8 cellular contexts compared by ENCODE assay signal in the genomic region with DNA sequence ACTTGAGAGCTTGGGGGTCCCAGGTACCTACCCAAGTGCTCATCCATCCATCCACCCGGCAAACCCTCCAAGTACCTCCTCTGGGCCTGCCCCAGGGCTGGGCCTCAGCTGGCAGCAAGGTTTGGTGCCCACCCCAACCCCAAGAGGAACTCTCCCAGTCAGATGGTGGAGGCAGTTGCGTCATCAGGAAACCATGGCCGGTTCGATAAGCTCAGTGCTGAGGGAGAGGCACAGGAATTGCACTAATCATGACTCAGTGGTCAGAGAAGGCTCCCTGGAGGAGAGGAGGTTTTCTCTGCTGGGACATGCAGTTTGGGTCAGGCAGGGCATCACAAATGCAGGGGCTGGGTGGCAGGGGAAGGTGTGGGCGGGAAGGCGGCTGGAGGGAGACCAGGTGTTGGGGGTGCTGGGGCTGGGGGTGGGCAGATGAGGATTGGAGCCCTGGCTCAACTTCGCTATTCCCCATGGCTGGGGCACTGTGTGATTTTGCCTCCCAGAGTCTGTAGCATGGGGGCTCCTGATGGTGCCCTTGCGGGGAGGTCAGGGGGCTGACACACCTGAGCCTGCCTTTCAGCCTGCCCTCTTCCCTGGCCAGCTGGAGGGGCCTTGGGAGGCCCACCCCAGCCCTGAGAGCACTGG. TPM values are rescaled to one million over a fixed set of nuclear protein-coding genes. Genes with fewer than 3 reads are reported as not detected.
DNase-seq lines count a peak whose midpoint lies in the region; ATAC-seq and TF ChIP-seq lines count a peak whose summit lies in the region.

No MANE protein-coding gene starts in this region.

- no peak for TF ChIP-seq CTCF in IMR-90 (conservative IDR thresholded peaks at IDR 0.05; ENCODE audit: low read depth, low read length)
- no peak for TF ChIP-seq CTCF in kidney epithelial cell (IDR thresholded peaks at IDR 0.05; ENCODE audit: insufficient read depth, low read length, poor library complexity, severe bottlenecking)
- TF ChIP-seq CTCF in uterus (IDR thresholded peaks at IDR 0.05): no peak

- CTCF ChIA-PET in IMR-90 (lab: Yijun Ruan, JAX): interaction anchor here (1.3 kb wide), 1 partner anchor 41 kb away, joined by 6 read pairs; no protein-coding TSS in a partner anchor

- H2AK9ac ChIP-seq in IMR-90 (replicated peaks; ENCODE audit: low read depth, low read length, poor library complexity): peak overlapping the region; percentile 73

- H3K4me1 ChIP-seq in IMR-90 (ENCODE audit: control insufficient read depth, insufficient read depth, low read length) (peaks cover 34% of the 10 kb centered on the region), uterus (peaks cover 0 to 17% of the 10 kb centered on the region in 2 donors)

- H4K91ac ChIP-seq in IMR-90 (ENCODE audit: insufficient read depth, low read depth, low read length): peak overlapping the region; percentile 28; the same call in 1 of the 2 replicates

- peak overlapping the region; percentile 26 for H2BK20ac ChIP-seq in IMR-90 (ENCODE audit: low read depth, low read length)

- ATAC-seq in IMR-90 (ENCODE audit: low read depth) (peak; percentile 67), GM19395 (IDR thresholded peaks at IDR 0.05; ENCODE audit: unreplicated experiment) (no peak), HG03108 (IDR thresholded peaks at IDR 0.05; ENCODE audit: unreplicated experiment) (no peak)

- H3K4ac ChIP-seq in IMR-90 (ENCODE audit: low read depth, low read length): peak overlapping the region; percentile 68

- H4K20me1 ChIP-seq in IMR-90 (ENCODE audit: insufficient read depth, low read length): peaks cover 84% of the 10 kb centered on the region

- intact Hi-C loops in IMR-90 (cut with micrococcal nuclease): no loop called here
- intact Hi-C loops in uterus (cut with DNase I; ENCODE audit: low total_unique reads): no loop called here

- no peak overlapping the region for H3K18ac ChIP-seq in IMR-90 (ENCODE audit: low read depth, low read length)

- peak overlapping the region; percentile 11; the same call in 1 of the 2 replicates for H2BK120ac ChIP-seq in IMR-90 (ENCODE audit: low read depth, low read length)

- H2BK15ac ChIP-seq in IMR-90 (ENCODE audit: low read depth, low read length): peak overlapping the region; percentile 27; the same call in 1 of the 3 replicates

- H3K23ac ChIP-seq in IMR-90 (ENCODE audit: low read depth, low read length): peak overlapping the region; percentile 3; the same call in 1 of the 2 replicates

- H3K56ac ChIP-seq in IMR-90 (ENCODE audit: extremely low read depth, insufficient read depth, low read length): no peak overlapping the region

- peak overlapping the region; percentile 55; the same call in 1 of the 2 replicates for H3K14ac ChIP-seq in IMR-90 (replicated peaks; ENCODE audit: low read depth, low read length)

- peaks cover 13 to 89% of the 10 kb centered on the region in 2 experiments; a peak in 3 of 4 replicates for H3K79me1 ChIP-seq in IMR-90 (ENCODE audit: low read depth in 1 of 2, low read length in 2 of 2)

- 0 out of 2 replicates have a peak, but pooled peaks have one; percentile 12 for TF ChIP-seq RAD21 in IMR-90 (IDR thresholded peaks at IDR 0.05; ENCODE audit: low read length)

- peak overlapping the region; percentile 69 for H2BK5ac ChIP-seq in IMR-90 (ENCODE audit: low read depth, low read length, poor library complexity, severe bottlenecking)

- H2AFZ ChIP-seq in IMR-90 (replicated peaks; ENCODE audit: low read length, poor library complexity): peak overlapping the region; percentile 16

- no peak overlapping the region for H3K4me3 ChIP-seq in IMR-90 (ENCODE audit: insufficient read depth, low read depth, low read length)
- no peak overlapping the region for H3K4me3 ChIP-seq in kidney epithelial cell (ENCODE audit: low read depth, low read length)
- H3K4me3 ChIP-seq in uterus: no peak overlapping the region

- peak overlapping the region; percentile 14 for H3K27ac ChIP-seq in IMR-90 (ENCODE audit: insufficient read depth, low read length)
- H3K27ac ChIP-seq in uterus: peak overlapping the region; percentile 10 to 31

- no peak overlapping the region for H3K4me2 ChIP-seq in IMR-90 (ENCODE audit: low read depth, low read length)

- H3K36me3 ChIP-seq in IMR-90 (ENCODE audit: control insufficient read depth, insufficient read depth, low read length) (peaks cover 12% of the 10 kb centered on the region), kidney epithelial cell (ENCODE audit: control insufficient read depth, insufficient read depth, low read length) (peaks cover 1% of the 10 kb centered on the region), uterus (no peaks in the 10 kb centered on the region)

- H3K27me3 ChIP-seq in IMR-90 (ENCODE audit: control insufficient read depth, insufficient read depth, low read length) (no peaks in the 10 kb centered on the region), kidney epithelial cell (ENCODE audit: control insufficient read depth, insufficient read depth, low read length) (no peaks in the 10 kb centered on the region), uterus (no peaks in the 10 kb centered on the region)

- H3K9ac ChIP-seq in IMR-90 (ENCODE audit: low read depth, low read length): no peak overlapping the region

- dilution Hi-C loops in IMR-90 (cut with HindIII; ENCODE audit: low sequenced_read_pairs, unreplicated experiment): no loop called here

- DNase-seq in A172 (ENCODE audit: low spot score) (peak; percentile 80), IMR-90 (peak; percentile 88), amniotic stem cell (lab: John Stamatoyannopoulos, UW) (peak; percentile 28), kidney epithelial cell (ENCODE audit: low read depth) (peak; percentile 53), uterus (no peak), DMS114 treated with DMSO at 0.1 percent for 48 hours (lab: John Stamatoyannopoulos, UW; ENCODE audit: unreplicated experiment) (no peak)

- H4K5ac ChIP-seq in IMR-90 (ENCODE audit: low read depth, low read length): peak overlapping the region; percentile 43; the same call in 1 of the 2 replicates

- H3K9me3 ChIP-seq in IMR-90 (ENCODE audit: control insufficient read depth, insufficient read depth, low read length) (no peaks in the 10 kb centered on the region), uterus (no peaks in the 10 kb centered on the region)

- POLR2A ChIA-PET in IMR-90 (lab: Charles Lee; ENCODE audit: unreplicated experiment): no interaction called here

- peaks cover 52% of the 10 kb centered on the region for H3K9me1 ChIP-seq in IMR-90 (ENCODE audit: insufficient read depth, low read length)

- 66% methylated on average over 3 of the region's 8 CpGs; no CpG with 5 or more reads in 1 of the 2 experiments for WGBS in IMR-90 (ENCODE audit: extremely low coverage in 2 of 2, insufficient read length in 1 of 2), 2 experiments

- TF ChIP-seq POLR2A in IMR-90 (IDR thresholded peaks at IDR 0.05; ENCODE audit: low read depth, low read length): no peak
- no peak for TF ChIP-seq POLR2A in uterus (IDR thresholded peaks at IDR 0.05)

- in situ Hi-C loops in IMR-90 (cut with MboI; ENCODE audit: low sequenced_read_pairs): no loop called here

- peak overlapping the region in 1 of 2 experiments; percentile 52; a peak in 2 of 4 replicates for H4K8ac ChIP-seq in IMR-90 (ENCODE audit: low read depth in 2 of 2, low read length in 2 of 2)

- BruUV-seq in IMR-90 (replicated peaks; lab: Mats Ljungman, UMichigan): no TSS peak

- H2AK5ac ChIP-seq in IMR-90 (ENCODE audit: low read depth, low read length): peak overlapping the region; percentile 79

TF ChIP-seq in IMR-90, 13 proteins besides CTCF, POLR2A, EP300 and RAD21:
- TF ChIP-seq RFX5 (IDR thresholded peaks at IDR 0.05; ENCODE audit: low read depth, low read length): no peak
- TF ChIP-seq MXI1 (IDR thresholded peaks at IDR 0.05; ENCODE audit: borderline replicate concordance, low read depth, low read length): no peak
- TF ChIP-seq CEBPB (IDR thresholded peaks at IDR 0.05; ENCODE audit: low read depth, low read length): peak; percentile 99
- TF ChIP-seq BHLHE40 (IDR thresholded peaks at IDR 0.05; ENCODE audit: low read depth, low read length): no peak
- no peak for TF ChIP-seq RCOR1 (IDR thresholded peaks at IDR 0.05; ENCODE audit: insufficient replicate concordance, low read length)
- peak; percentile 65; the same call in 1 of the 2 replicates for TF ChIP-seq NFE2L2 (IDR thresholded peaks at IDR 0.05; ENCODE audit: low read depth, low read length)
- TF ChIP-seq FOS (IDR thresholded peaks at IDR 0.05; ENCODE audit: low read depth, low read length): peak; percentile 46
- TF ChIP-seq, protein P1, sequence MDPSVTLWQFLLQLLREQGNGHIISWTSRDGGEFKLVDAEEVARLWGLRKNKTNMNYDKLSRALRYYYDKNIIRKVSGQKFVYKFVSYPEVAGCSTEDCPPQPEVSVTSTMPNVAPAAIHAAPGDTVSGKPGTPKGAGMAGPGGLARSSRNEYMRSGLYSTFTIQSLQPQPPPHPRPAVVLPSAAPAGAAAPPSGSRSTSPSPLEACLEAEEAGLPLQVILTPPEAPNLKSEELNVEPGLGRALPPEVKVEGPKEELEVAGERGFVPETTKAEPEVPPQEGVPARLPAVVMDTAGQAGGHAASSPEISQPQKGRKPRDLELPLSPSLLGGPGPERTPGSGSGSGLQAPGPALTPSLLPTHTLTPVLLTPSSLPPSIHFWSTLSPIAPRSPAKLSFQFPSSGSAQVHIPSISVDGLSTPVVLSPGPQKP (IDR thresholded peaks at IDR 0.05; ENCODE audit: borderline replicate concordance, low read depth, low read length): no peak
- TF ChIP-seq SMC3 (IDR thresholded peaks at IDR 0.05; ENCODE audit: low read depth, low read length): no peak
- TF ChIP-seq CHD1 (IDR thresholded peaks at IDR 0.05; ENCODE audit: low read depth, low read length): no peak
- TF ChIP-seq, protein P2, sequence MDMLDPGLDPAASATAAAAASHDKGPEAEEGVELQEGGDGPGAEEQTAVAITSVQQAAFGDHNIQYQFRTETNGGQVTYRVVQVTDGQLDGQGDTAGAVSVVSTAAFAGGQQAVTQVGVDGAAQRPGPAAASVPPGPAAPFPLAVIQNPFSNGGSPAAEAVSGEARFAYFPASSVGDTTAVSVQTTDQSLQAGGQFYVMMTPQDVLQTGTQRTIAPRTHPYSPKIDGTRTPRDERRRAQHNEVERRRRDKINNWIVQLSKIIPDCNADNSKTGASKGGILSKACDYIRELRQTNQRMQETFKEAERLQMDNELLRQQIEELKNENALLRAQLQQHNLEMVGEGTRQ (IDR thresholded peaks at IDR 0.05; ENCODE audit: low read depth, low read length): peak; percentile 8; the same call in 1 of the 2 replicates
- TF ChIP-seq MAFK (IDR thresholded peaks at IDR 0.05; ENCODE audit: low read depth, low read length): 0 out of 2 replicates have a peak, but pooled peaks have one; percentile 17
- TF ChIP-seq MAZ (IDR thresholded peaks at IDR 0.05; ENCODE audit: borderline replicate concordance, low read depth, low read length): peak; percentile 46; the same call in 1 of the 2 replicates

RNA-seq across cellular contexts. Expression of a gene that starts 32.2 kb away (rescaled TPM):
- 30.5 and 32.3 TPM in 2 replicates for total RNA-seq in A172 (2014; rRNA removed; shearing (Covaris generic))
- total RNA-seq in IMR-90 (2012; rRNA removed): 9.2 and 9.3 TPM in 2 replicates
- polyA plus RNA-seq in IMR-90 (2012; rRNA removed): 20.2 and 20.9 TPM in 2 replicates
- polyA plus RNA-seq in IMR-90 (2012; cell fraction: cytosol; rRNA removed): 10.1 and 19.4 TPM in 2 replicates
- 21.8 and 24.3 TPM in 2 replicates for polyA plus RNA-seq in IMR-90 (2012; cell fraction: nucleus; rRNA removed; ENCODE audit: low replicate concordance)
- total RNA-seq in kidney epithelial cell: 30.5 and 32.3 TPM in 2 replicates
- total RNA-seq in uterus: 10 to 100 TPM; 11.8 to 31.3 (median 21.8) TPM

Comparison
In these comparisons a context has a peak if more than half of its experiments do, and no peak if none do; other contexts are left out.
1. DNase-seq: peak in A172 (single experiment), IMR-90 (single experiment), amniotic stem cell (single experiment) and kidney epithelial cell (single experiment); none in uterus (0 of 2) and DMS114 treated with DMSO at 0.1 percent for 48 hours (single experiment).